ENCODE assay signal across 15 cellular contexts in genomic region chr1:226987623-226988336, GRCh38. TPM values are rescaled to one million over a fixed set of nuclear protein-coding genes. Genes with fewer than 3 reads are reported as not detected.
DNase-seq lines count a peak whose midpoint lies in the region; ATAC-seq and TF ChIP-seq lines count a peak whose summit lies in the region.
"Had no signal": no experiment of that assay in that cellular context is flagged by ENCODE, and none has a peak within 500 bp of the region (broad histone marks: within the 10 kb centered on the region; RNA-seq: fewer than 3 reads in every experiment).

No MANE protein-coding gene starts in this region.

- TF ChIP-seq CTCF in Caco-2 (IDR thresholded peaks at IDR 0.05; ENCODE audit: insufficient read depth in 1 of 2, low read depth in 1 of 2, low read length in 1 of 2, severe bottlenecking in 1 of 2, unreplicated experiment in 1 of 2) (no peak), VCaP (conservative IDR thresholded peaks at IDR 0.05) (no peak), left lung (IDR thresholded peaks at IDR 0.05) (no peak), gastrocnemius medialis (IDR thresholded peaks at IDR 0.05 in 4 of 5, conservative IDR thresholded peaks at IDR 0.05 in 1 of 5) (no peak)

- no peak overlapping the region for H3K4me3 ChIP-seq in Caco-2 (ENCODE audit: low read depth, low read length)
- H3K4me3 ChIP-seq in left lung = no peak overlapping the region
- no peak overlapping the region for H3K4me3 ChIP-seq in gastrocnemius medialis

- peak overlapping the region; percentile 64 for H3K27ac ChIP-seq in VCaP
- peak overlapping the region in 1 of 2 donors; percentile 33 for H3K27ac ChIP-seq in left lung
- peak overlapping the region; percentile 89 to 99 (median 99) for H3K27ac ChIP-seq in gastrocnemius medialis

- BruUV-seq in Caco-2 (replicated peaks; lab: Mats Ljungman, UMichigan) = no TSS peak

- H3K4me1 Mint-ChIP-seq in Caco-2 (ENCODE audit: low read depth, unreplicated experiment) = peaks cover 13% of the 10 kb centered on the region

- no peak for TF ChIP-seq POLR2A in gastrocnemius medialis (IDR thresholded peaks at IDR 0.05)

- H3K9me3 Mint-ChIP-seq in Caco-2 (ENCODE audit: unreplicated experiment) = no peaks in the 10 kb centered on the region
- H3K9me3 Mint-ChIP-seq: activated CD4-positive, alpha-beta T cell treated with anti-CD3 and anti-CD28 coated beads, Interleukin-2, amount 10 ng/mL, durations not matched to agents 24 days and 14 days; HFFc6 had no signal

- no peaks in the 10 kb centered on the region for H3K27me3 ChIP-seq in Caco-2 (replicated peaks; ENCODE audit: control insufficient read depth, insufficient read depth, low read length)
- no peaks in the 10 kb centered on the region for H3K27me3 ChIP-seq in left lung
- no peaks in the 10 kb centered on the region for H3K27me3 ChIP-seq in gastrocnemius medialis

- no peaks in the 10 kb centered on the region for H3K27me3 Mint-ChIP-seq in Caco-2 (ENCODE audit: insufficient read depth, unreplicated experiment)
- H3K27me3 Mint-ChIP-seq: activated CD4-positive, alpha-beta T cell treated with anti-CD3 and anti-CD28 coated beads, Interleukin-2, amount 10 ng/mL, durations not matched to agents 24 days and 14 days had no signal

- in situ Hi-C loops in gastrocnemius medialis (cut with MboI; ENCODE audit: low sequenced_read_pairs in 4 of 4) = no loop called here

- H3K36me3 Mint-ChIP-seq in Caco-2 (ENCODE audit: insufficient read depth, unreplicated experiment) = peaks cover 48% of the 10 kb centered on the region

- DNase-seq in Caco-2 (no peak), left lung (no peak), gastrocnemius medialis (peak; percentile 27 to 66), HUDEP-2 (lab: John Stamatoyannopoulos, UW; ENCODE audit: unreplicated experiment in 76 of 76) (no peak)
- DNase-seq in stimulated activated CD4-positive, alpha-beta T cell treated with anti-CD3 and anti-CD28 coated beads, Interleukin-12 subunit alpha, Interleukin-12 subunit beta, amount 100 ng/mL, for 4 hours = no peak
- DNase-seq: activated CD4-positive, alpha-beta T cell treated with anti-CD3 and anti-CD28 coated beads, Interleukin-2, amount 10 ng/mL, durations not matched to agents 24 days and 14 days; activated gamma-delta T cell; HFFc6; mesendoderm; NCI-H1105; NCI-H446; stimulated activated CD4-positive, alpha-beta T cell treated with anti-CD3 and anti-CD28 coated beads, Interleukin-4, amount 100 ng/mL, for 1 hour; stimulated activated naive CD4-positive, alpha-beta T cell had no signal

- H3K36me3 ChIP-seq in Caco-2 (ENCODE audit: control insufficient read depth, insufficient read depth, low read length) (peaks cover 1% of the 10 kb centered on the region), left lung (peaks cover 0 to 53% of the 10 kb centered on the region in 2 donors), gastrocnemius medialis (peaks cover 0 to 50% of the 10 kb centered on the region in 2 donors)

- ATAC-seq in left lung (peak; percentile 2), gastrocnemius medialis (peak in 1 of 2 donors; percentile 2), GM18519 (IDR thresholded peaks at IDR 0.05; ENCODE audit: low FRiP score, unreplicated experiment) (no peak)

- no peak overlapping the region for H3K4me3 Mint-ChIP-seq in Caco-2 (ENCODE audit: unreplicated experiment)
- H3K4me3 Mint-ChIP-seq: activated CD4-positive, alpha-beta T cell treated with anti-CD3 and anti-CD28 coated beads, Interleukin-2, amount 10 ng/mL, durations not matched to agents 24 days and 14 days; HFFc6 had no signal

- intact Hi-C loops in Caco-2 (cut with micrococcal nuclease; ENCODE audit: unreplicated experiment) = loop anchor here (5.0 kb wide), 1 partner anchor 40 kb away; no protein-coding TSS in a partner anchor
- intact Hi-C loops in left lung (cut with DNase I) = no loop called here
- intact Hi-C loops in gastrocnemius medialis (cut with DNase I; ENCODE audit: low total_unique reads) = loop anchor here (10.0 kb wide), 1 partner anchor 327 kb away; the partner anchor contains the start of gene CDC42BPA

- peaks cover 8% of the 10 kb centered on the region for H3K4me1 ChIP-seq in Caco-2
- H3K4me1 ChIP-seq in left lung = peaks cover 12 to 35% of the 10 kb centered on the region in 2 donors
- peaks cover 59 to 70% of the 10 kb centered on the region in 2 donors for H3K4me1 ChIP-seq in gastrocnemius medialis

- POLR2A ChIA-PET in Caco-2 (lab: Charles Lee) = no interaction called here

- CTCF ChIA-PET in Caco-2 (lab: Charles Lee) = no interaction called here

- H3K27ac Mint-ChIP-seq in Caco-2 (ENCODE audit: unreplicated experiment) = peak overlapping the region; percentile 19
- H3K27ac Mint-ChIP-seq: activated CD4-positive, alpha-beta T cell treated with anti-CD3 and anti-CD28 coated beads, Interleukin-2, amount 10 ng/mL, durations not matched to agents 24 days and 14 days; HFFc6 had no signal

- H3K9me3 ChIP-seq in Caco-2 (no peaks in the 10 kb centered on the region), left lung (no peaks in the 10 kb centered on the region), gastrocnemius medialis (no peaks in the 10 kb centered on the region)

RNA-seq across cellular contexts. Expression of gene COQ8A, which starts 47.7 kb away (rescaled TPM):
- total RNA-seq in Caco-2 (2022) (50.0 and 57.2 TPM in 2 replicates), left lung (10 to 100 TPM; 14.5 to 20.3 TPM), gastrocnemius medialis (1,000 to 10,000 TPM in 3 of 4 donors, 100 to 1,000 TPM in 1; 950 to 2,403 (median 1,384) TPM)

Comparison
In these comparisons a context has a peak if more than half of its experiments do, and no peak if none do; other contexts are left out.
1. DNase-seq: peak in gastrocnemius medialis (2 of 2); none in Caco-2 (0 of 2), left lung (0 of 2), stimulated activated CD4-positive, alpha-beta T cell treated with anti-CD3 and anti-CD28 coated beads, Interleukin-12 subunit alpha, Interleukin-12 subunit beta, amount 100 ng/mL, for 4 hours (single experiment) and HUDEP-2 (0 of 76).
2. RNA of gene COQ8A, which starts 47.7 kb away (total RNA-seq): 950 to 2,403 TPM in gastrocnemius medialis; 50.0 to 57.2 TPM in Caco-2 and 14.5 to 20.3 TPM in left lung; every median in the first group is over 10 times any median in the second.
3. intact Hi-C loops: an anchor here in Caco-2 (5.0 kb wide) and gastrocnemius medialis (10.0 kb wide); none called in left lung.